21 cellular contexts compared by ENCODE assay signal in the genomic region with DNA sequence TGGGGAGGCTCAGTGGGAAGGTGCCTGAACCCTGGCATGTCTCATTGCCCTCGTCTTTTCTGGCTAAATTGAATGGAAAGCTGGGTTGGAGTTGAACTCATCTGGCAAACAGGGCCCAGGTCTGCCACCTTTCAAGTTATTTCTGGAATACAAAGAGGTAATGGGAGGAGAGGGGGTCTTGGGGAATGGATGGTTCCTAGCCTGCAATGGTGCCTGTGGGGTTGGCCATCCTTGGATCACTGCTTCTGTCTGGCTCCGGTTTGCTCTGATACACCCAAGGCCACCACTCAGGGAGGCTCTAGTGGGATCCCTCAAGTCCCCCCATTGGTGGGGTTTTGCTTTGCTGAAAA. TPM values are rescaled to one million over a fixed set of nuclear protein-coding genes. Genes with fewer than 3 reads are reported as not detected.
DNase-seq lines count a peak whose midpoint lies in the region; ATAC-seq, FAIRE-seq and TF ChIP-seq lines count a peak whose summit lies in the region.
"Had no signal": no experiment of that assay in that cellular context is flagged by ENCODE, and none has a peak within 500 bp of the region (broad histone marks: within the 10 kb centered on the region; RNA-seq: fewer than 3 reads in every experiment).

No MANE protein-coding gene starts in this region.

- H3K4me3 Mint-ChIP-seq in osteocyte (ENCODE audit: unreplicated experiment), result no peak overlapping the region
- H3K4me3 Mint-ChIP-seq: stimulated activated naive CD8-positive, alpha-beta T cell treated with anti-CD3 and anti-CD28 coated beads, Interleukin-15, amount 100 ng/mL, for 72 hours; T-helper 1 cell treated with Interleukin-12 subunit alpha and Interleukin-12 subunit beta and Interleukin-4 antibody, amounts not matched to agents 30 μg/mL and 1 μg/mL, for 36 hours had no signal

- no peaks in the 10 kb centered on the region for H3K9me3 Mint-ChIP-seq in osteocyte (ENCODE audit: unreplicated experiment)
- H3K9me3 Mint-ChIP-seq: stimulated activated naive CD8-positive, alpha-beta T cell treated with anti-CD3 and anti-CD28 coated beads, Interleukin-15, amount 100 ng/mL, for 72 hours; T-helper 1 cell treated with Interleukin-12 subunit alpha and Interleukin-12 subunit beta and Interleukin-4 antibody, amounts not matched to agents 30 μg/mL and 1 μg/mL, for 36 hours; type B pancreatic cell had no signal

- H3K4me1 ChIP-seq in A549 (peaks cover 66% of the 10 kb centered on the region), SJCRH30 (peaks cover 38% of the 10 kb centered on the region)

- TF ChIP-seq CTCF in A549 (IDR thresholded peaks at IDR 0.05), result no peak
- no peak for TF ChIP-seq CTCF in osteocyte (IDR thresholded peaks at IDR 0.05)

- no peaks in the 10 kb centered on the region for H3K36me3 Mint-ChIP-seq in osteocyte (ENCODE audit: unreplicated experiment)
- H3K36me3 Mint-ChIP-seq: type B pancreatic cell had no signal

- no peak for DNase-seq in A549 (ENCODE audit: low read depth in 1 of 2, low spot score in 1 of 2)
- no peak for DNase-seq in SJCRH30
- DNase-seq in left lobe of liver (ENCODE audit: low spot score), result no peak
- no peak for DNase-seq in osteocyte (ENCODE audit: extremely low spot score, unreplicated experiment)
- DNase-seq in T-helper 9 cell, result no peak
- no peak for DNase-seq in AG08395 (ENCODE audit: low spot score)
- DNase-seq: activated effector memory CD4-positive, alpha-beta T cell treated with anti-CD3 and anti-CD28 coated beads, Interleukin-2, amount 50 U/mL, for 16 hours; H7; NCI-H1105; NCI-H2107; NCI-H510A; stimulated activated CD4-positive, alpha-beta T cell treated with anti-CD3 and anti-CD28 coated beads, Interleukin-12 subunit alpha, Interleukin-12 subunit beta, amount 100 ng/mL, for 4 hours; stimulated activated naive CD8-positive, alpha-beta T cell treated with anti-CD3 and anti-CD28 coated beads, Interleukin-15, amount 100 ng/mL, for 72 hours had no signal

- peak overlapping the region; percentile 9 for H3K27ac Mint-ChIP-seq in osteocyte (ENCODE audit: unreplicated experiment)
- H3K27ac Mint-ChIP-seq: stimulated activated naive CD8-positive, alpha-beta T cell treated with anti-CD3 and anti-CD28 coated beads, Interleukin-15, amount 100 ng/mL, for 72 hours; T-helper 1 cell treated with Interleukin-12 subunit alpha and Interleukin-12 subunit beta and Interleukin-4 antibody, amounts not matched to agents 30 μg/mL and 1 μg/mL, for 36 hours had no signal

- POLR2A ChIA-PET in A549 (lab: Yijun Ruan, JAX), result no interaction called here

- H3K4me3 ChIP-seq in A549, result no peak overlapping the region; the same call in 2 of the 3 replicates
- H3K4me3 ChIP-seq in SJCRH30, result no peak overlapping the region
- H3K4me3 ChIP-seq: cardiac muscle cell, SJSA1 had no signal

- TF ChIP-seq POLR2A in A549 (IDR thresholded peaks at IDR 0.05; ENCODE audit: low read length), result no peak

- H3K27ac ChIP-seq in A549 (peak overlapping the region; percentile 96), SJCRH30 (peak overlapping the region; percentile 100)
- H3K27ac ChIP-seq: cardiac muscle cell, SJSA1 had no signal

- no peak for TF ChIP-seq EP300 in A549 (IDR thresholded peaks at IDR 0.05)

- no peaks in the 10 kb centered on the region for H3K27me3 Mint-ChIP-seq in osteocyte (ENCODE audit: unreplicated experiment)
- H3K27me3 Mint-ChIP-seq: type B pancreatic cell had no signal

- peak overlapping the region; percentile 72 for H3K4me2 ChIP-seq in A549

- no peaks in the 10 kb centered on the region for H3K9me3 ChIP-seq in A549
- no peaks in the 10 kb centered on the region for H3K9me3 ChIP-seq in SJCRH30 (replicated peaks)
- H3K9me3 ChIP-seq: SJSA1 had no signal

- no peak for TF ChIP-seq RAD21 in A549 (conservative IDR thresholded peaks at IDR 0.05 in 1 of 2, IDR thresholded peaks at IDR 0.05 in 1 of 2)

- ATAC-seq in A549 (no peak), left lobe of liver (peak; percentile 22), HG03139 (IDR thresholded peaks at IDR 0.05; ENCODE audit: unreplicated experiment) (no peak), GM21737 (IDR thresholded peaks at IDR 0.05; ENCODE audit: unreplicated experiment) (no peak)
- ATAC-seq: stimulated activated naive CD8-positive, alpha-beta T cell treated with anti-CD3 and anti-CD28 coated beads, Interleukin-15, amount 100 ng/mL, for 72 hours had no signal

- FAIRE-seq in A549 (lab: Jason Lieb, UNC), result no peak
- FAIRE-seq: endothelial cell of umbilical vein had no signal

- CTCF ChIA-PET in A549 (lab: Yijun Ruan, JAX), result interaction anchor here (1.0 to 4.3 kb wide), 7 partner anchors 11 to 171 kb away, joined by 3 to 28 read pairs (median 8); no protein-coding TSS in a partner anchor

- peaks cover 61% of the 10 kb centered on the region for H3K4me1 Mint-ChIP-seq in osteocyte (ENCODE audit: unreplicated experiment)

- WGBS in A549 (ENCODE audit: missing lambda C conversion rate), result 88% methylated on average over 2 of the region's 2 CpGs

- H3K27me3 ChIP-seq in SJCRH30, result no peaks in the 10 kb centered on the region
- H3K27me3 ChIP-seq: cardiac muscle cell, SJSA1 had no signal

- no peaks in the 10 kb centered on the region for H3K36me3 ChIP-seq in SJCRH30
- H3K36me3 ChIP-seq: cardiac muscle cell, SJSA1 had no signal

TF ChIP-seq in A549, 52 proteins besides CTCF, POLR2A, EP300 and RAD21:
- TF ChIP-seq E2F6 (IDR thresholded peaks at IDR 0.05; ENCODE audit: borderline replicate concordance, low read depth) (0 out of 2 replicates have a peak, but pooled peaks have one; percentile 8), RFX5 (IDR thresholded peaks at IDR 0.05) (no peak), SMC3 (IDR thresholded peaks at IDR 0.05) (no peak), MAZ (IDR thresholded peaks at IDR 0.05; ENCODE audit: borderline replicate concordance, low read depth, low read length) (no peak), CHD2 (IDR thresholded peaks at IDR 0.05; ENCODE audit: low read length, partially characterized antibody) (no peak), ZNF302 (CRISPR knock-in tag; IDR thresholded peaks at IDR 0.05) (no peak), REST (IDR thresholded peaks at IDR 0.05) (no peak), HES2 (IDR thresholded peaks at IDR 0.05) (no peak), EHMT2 (IDR thresholded peaks at IDR 0.05; ENCODE audit: low read depth) (0 out of 2 replicates have a peak, but pooled peaks have one; percentile 46), POLR2AphosphoS2 (conservative IDR thresholded peaks at IDR 0.05; ENCODE audit: low read length) (no peak), FOXS1 (CRISPR knock-in tag; IDR thresholded peaks at IDR 0.05) (no peak)

RNA-seq across cellular contexts. Expression of gene PSD4, which starts 45.3 kb away (rescaled TPM):
- 5.4 and 6.7 TPM in 2 replicates for polyA plus RNA-seq in A549 (2011; rRNA removed)
- 4.3 and 5.3 TPM in 2 replicates for polyA plus RNA-seq in A549 (2012; cell fraction: cytosol; rRNA removed)
- polyA plus RNA-seq in A549 (2012; cell fraction: nucleus; rRNA removed), result 5.9 and 6.1 TPM in 2 replicates
- 13.9 to 21.6 TPM (median 21.1 TPM) in 3 replicates for polyA plus RNA-seq in A549 (2017; fragmentation: RNase III; extraction: RNeasy Plus Mini Kit Qiagen cat#74134 plus additional on column Dnase treatment)
- 8.2 and 8.3 TPM in 2 replicates for polyA minus RNA-seq in A549 (2011; rRNA and poly(A)+ RNA removed)
- total RNA-seq in SJCRH30 (2014; rRNA removed; shearing (Covaris generic)), result 1.5 and 2.1 TPM in 2 replicates
- total RNA-seq in left lobe of liver, result 60.3 TPM
- total RNA-seq in osteocyte, result 6.3 and 8.9 TPM in 2 replicates
- total RNA-seq: G401 had no signal

RNA-seq across cellular contexts. Expression of gene PAX8, which starts 59.7 kb away (rescaled TPM):
- polyA plus RNA-seq in A549 (2011; rRNA removed), result 0.71 and 1.0 TPM in 2 replicates
- polyA plus RNA-seq in A549 (2012; cell fraction: cytosol; rRNA removed), result 0.54 and 0.66 TPM in 2 replicates
- 0.40 and 0.91 TPM in 2 replicates for polyA plus RNA-seq in A549 (2012; cell fraction: nucleus; rRNA removed)
- polyA plus RNA-seq in A549 (2017; fragmentation: RNase III; extraction: RNeasy Plus Mini Kit Qiagen cat#74134 plus additional on column Dnase treatment), result 0.81 to 1.7 TPM (median 1.5 TPM) in 3 replicates
- polyA minus RNA-seq in A549 (2011; rRNA and poly(A)+ RNA removed), result 1.0 and 1.7 TPM in 2 replicates
- 0.99 and 1.3 TPM in 2 replicates for total RNA-seq in SJCRH30 (2014; rRNA removed; shearing (Covaris generic))
- 0.65 TPM for total RNA-seq in left lobe of liver
- total RNA-seq in osteocyte, result not detected in 2 replicates
- total RNA-seq: cardiac muscle cell, G401, H7, SJSA1 had no signal
- polyA plus RNA-seq: cardiac muscle cell had no signal
